8 cellular contexts compared by ENCODE assay signal in the genomic region with DNA sequence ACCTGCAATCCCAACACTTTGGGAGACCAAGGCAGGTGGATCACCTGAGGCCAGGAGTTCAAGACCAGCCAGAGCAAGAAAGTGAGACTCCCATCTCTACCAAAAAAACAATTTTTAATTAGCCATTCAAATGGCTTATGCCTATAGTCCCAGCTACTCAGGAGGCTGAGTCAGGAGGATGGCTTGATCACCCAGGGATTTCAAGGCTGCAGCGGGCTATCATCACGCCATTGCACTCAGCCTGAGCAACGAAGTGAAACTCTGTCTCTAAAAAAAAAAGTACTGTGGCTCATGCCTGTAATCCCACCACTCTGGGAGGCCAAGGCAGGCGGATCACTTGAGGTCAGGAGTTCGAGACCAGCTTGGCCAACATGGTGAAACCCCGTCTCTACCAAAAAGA. TPM values are rescaled to one million over a fixed set of nuclear protein-coding genes. Genes with fewer than 3 reads are reported as not detected.
DNase-seq lines count a peak whose midpoint lies in the region; ATAC-seq and TF ChIP-seq lines count a peak whose summit lies in the region.
"Not testable (repeated sequence)": the region's sequence is repeated elsewhere in the genome, so short reads cannot be mapped to it uniquely, and the experiment has no call there.
"Had no signal": no experiment of that assay in that cellular context is flagged by ENCODE, and none has a peak within 500 bp of the region (broad histone marks: within the 10 kb centered on the region; RNA-seq: fewer than 3 reads in every experiment).

No MANE protein-coding gene starts in this region.

- not testable (repeated sequence) for H3K27ac ChIP-seq in CD4-positive, alpha-beta T cell (ENCODE audit: low read depth, low read length)

- H3K9ac ChIP-seq in skeletal muscle satellite cell (ENCODE audit: low read depth, low read length), result not testable (repeated sequence)

- H3K27me3 ChIP-seq in CD4-positive, alpha-beta T cell (ENCODE audit: control insufficient read depth, insufficient read depth, low read length); skeletal muscle satellite cell (ENCODE audit: control insufficient read depth, insufficient read depth, low read length): not testable (repeated sequence)

- H3K27ac Mint-ChIP-seq in CD4-positive, alpha-beta T cell, result peak overlapping the region; percentile 91
- H3K27ac Mint-ChIP-seq in activated CD4-positive, alpha-beta T cell treated with anti-CD3 and anti-CD28 coated beads for 36 hours, result peak overlapping the region; percentile 98
- H3K27ac Mint-ChIP-seq in activated naive CD8-positive, alpha-beta T cell treated with anti-CD3 and anti-CD28 coated beads, Interleukin-2, amount 50 U/mL, for 24 hours, result peak overlapping the region; percentile 80

- peak overlapping the region; percentile 97 for H3K4me3 Mint-ChIP-seq in CD4-positive, alpha-beta T cell
- peak overlapping the region; percentile 94 for H3K4me3 Mint-ChIP-seq in activated CD4-positive, alpha-beta T cell treated with anti-CD3 and anti-CD28 coated beads for 36 hours
- peak overlapping the region; percentile 95 for H3K4me3 Mint-ChIP-seq in activated naive CD8-positive, alpha-beta T cell treated with anti-CD3 and anti-CD28 coated beads, Interleukin-2, amount 50 U/mL, for 24 hours

- not testable (repeated sequence) for H3K9me3 ChIP-seq in CD4-positive, alpha-beta T cell (ENCODE audit: control insufficient read depth, low read length); skeletal muscle satellite cell (replicated peaks; ENCODE audit: low read length)

- H3K4me3 ChIP-seq in skeletal muscle satellite cell (ENCODE audit: low read length), result not testable (repeated sequence)

- peaks cover 81% of the 10 kb centered on the region for H3K4me1 Mint-ChIP-seq in CD4-positive, alpha-beta T cell (ENCODE audit: low read depth)
- peaks cover 76% of the 10 kb centered on the region for H3K4me1 Mint-ChIP-seq in activated CD4-positive, alpha-beta T cell treated with anti-CD3 and anti-CD28 coated beads for 36 hours
- H3K4me1 Mint-ChIP-seq in activated naive CD8-positive, alpha-beta T cell treated with anti-CD3 and anti-CD28 coated beads, Interleukin-2, amount 50 U/mL, for 24 hours, result peaks cover 83% of the 10 kb centered on the region

- H3K36me3 Mint-ChIP-seq in CD4-positive, alpha-beta T cell (ENCODE audit: low read depth), result peaks cover 40% of the 10 kb centered on the region
- peaks cover 55% of the 10 kb centered on the region for H3K36me3 Mint-ChIP-seq in activated CD4-positive, alpha-beta T cell treated with anti-CD3 and anti-CD28 coated beads for 36 hours (ENCODE audit: low read depth)
- peaks cover 46% of the 10 kb centered on the region for H3K36me3 Mint-ChIP-seq in activated naive CD8-positive, alpha-beta T cell treated with anti-CD3 and anti-CD28 coated beads, Interleukin-2, amount 50 U/mL, for 24 hours (ENCODE audit: low read depth)

- peaks cover 13% of the 10 kb centered on the region for H3K36me3 ChIP-seq in skeletal muscle satellite cell (ENCODE audit: insufficient read depth, low read length)

- H3K4me1 ChIP-seq in skeletal muscle satellite cell (ENCODE audit: control insufficient read depth, insufficient read depth, low read length), result peaks cover 42% of the 10 kb centered on the region

- H3K4me2 ChIP-seq in skeletal muscle satellite cell (ENCODE audit: low read length), result peak overlapping the region; percentile 92

- not testable (repeated sequence) for DNase-seq in CD4-positive, alpha-beta T cell; activated naive CD8-positive, alpha-beta T cell treated with anti-CD3 and anti-CD28 coated beads, Interleukin-2, amount 50 U/mL, for 24 hours
- DNase-seq in MV-4-11 (lab: John Stamatoyannopoulos, UW) (peak; percentile 37), kidney tubule cell (ENCODE audit: low spot score) (peak; percentile 21)
- peak; percentile 24 for DNase-seq in activated CD4-positive, alpha-beta T cell treated with anti-CD3 and anti-CD28 coated beads for 36 hours

- H3K9me3 Mint-ChIP-seq in CD4-positive, alpha-beta T cell; activated CD4-positive, alpha-beta T cell treated with anti-CD3 and anti-CD28 coated beads for 36 hours (ENCODE audit: low read depth); activated naive CD8-positive, alpha-beta T cell treated with anti-CD3 and anti-CD28 coated beads, Interleukin-2, amount 50 U/mL, for 24 hours: not testable (repeated sequence)

- not testable (repeated sequence) for ATAC-seq in CD4-positive, alpha-beta T cell (ENCODE audit: poor library complexity); activated CD4-positive, alpha-beta T cell treated with anti-CD3 and anti-CD28 coated beads for 36 hours; activated naive CD8-positive, alpha-beta T cell treated with anti-CD3 and anti-CD28 coated beads, Interleukin-2, amount 50 U/mL, for 24 hours

- intact Hi-C loops in CD4-positive, alpha-beta T cell (cut with DNase I, micrococcal nuclease), result loop anchor here (5.0 kb wide), 2 partner anchors 36 to 69 kb away; a partner anchor contains a TSS
- intact Hi-C loops in activated CD4-positive, alpha-beta T cell treated with anti-CD3 and anti-CD28 coated beads for 36 hours (cut with DNase I, micrococcal nuclease), result loop anchor here in 1 of 2 experiments (5.0 kb wide), 1 partner anchor 271 kb away; no protein-coding TSS in a partner anchor

- POLR2A ChIA-PET in CD4-positive, alpha-beta T cell (lab: Charles Lee), result not testable (repeated sequence)
- POLR2A ChIA-PET in activated CD4-positive, alpha-beta T cell treated with anti-CD3 and anti-CD28 coated beads for 36 hours (lab: Charles Lee), result interaction anchor here (2.7 kb wide), 1 partner anchor 38 kb away, joined by 13 read pairs; a partner anchor contains a TSS

- CTCF ChIA-PET in CD4-positive, alpha-beta T cell (lab: Charles Lee), result not testable (repeated sequence)
- CTCF ChIA-PET in activated CD4-positive, alpha-beta T cell treated with anti-CD3 and anti-CD28 coated beads for 36 hours (lab: Charles Lee), result interaction anchor here (0.7 to 1.7 kb wide), 2 partner anchors 50 to 69 kb away, joined by 3 read pairs; no protein-coding TSS in a partner anchor

- not testable (repeated sequence) for H3K27me3 Mint-ChIP-seq in CD4-positive, alpha-beta T cell; activated CD4-positive, alpha-beta T cell treated with anti-CD3 and anti-CD28 coated beads for 36 hours; activated naive CD8-positive, alpha-beta T cell treated with anti-CD3 and anti-CD28 coated beads, Interleukin-2, amount 50 U/mL, for 24 hours

- not testable (repeated sequence) for TF ChIP-seq CTCF in CD4-positive, alpha-beta T cell (IDR thresholded peaks at IDR 0.05)

RNA-seq across cellular contexts. Expression of a gene that starts 1.9 kb away (rescaled TPM):
- 10 to 100 TPM; 46.2 to 57.7 TPM for total RNA-seq in CD4-positive, alpha-beta T cell
- total RNA-seq in activated CD4-positive, alpha-beta T cell treated with anti-CD3 and anti-CD28 coated beads for 36 hours, result 100 to 1,000 TPM; 108 to 136 TPM
- total RNA-seq in skeletal muscle satellite cell (2012; rRNA removed), result 44.4 and 52.0 TPM in 2 replicates

RNA-seq across cellular contexts. Expression of a gene that starts 1.9 kb away (rescaled TPM):
- 10 to 100 TPM; 15.9 to 18.0 TPM for total RNA-seq in CD4-positive, alpha-beta T cell
- 10 to 100 TPM; 58.2 to 62.1 TPM for total RNA-seq in activated CD4-positive, alpha-beta T cell treated with anti-CD3 and anti-CD28 coated beads for 36 hours
- total RNA-seq in skeletal muscle satellite cell (2012; rRNA removed), result 18.5 and 19.9 TPM in 2 replicates

RNA-seq across cellular contexts. Expression of a gene that starts 16.5 kb away (rescaled TPM):
- 10 to 100 TPM; 35.5 to 36.6 TPM for total RNA-seq in CD4-positive, alpha-beta T cell
- 10 to 100 TPM; 33.9 to 44.9 TPM for total RNA-seq in activated CD4-positive, alpha-beta T cell treated with anti-CD3 and anti-CD28 coated beads for 36 hours
- total RNA-seq in skeletal muscle satellite cell (2012; rRNA removed), result 21.8 and 25.3 TPM in 2 replicates

RNA-seq across cellular contexts. Expression of a gene that starts 17.8 kb away (rescaled TPM):
- total RNA-seq in CD4-positive, alpha-beta T cell, result under 1 TPM in 1 of 2 experiments, not detected in 1; 0.41 TPM
- total RNA-seq in activated CD4-positive, alpha-beta T cell treated with anti-CD3 and anti-CD28 coated beads for 36 hours, result under 1 TPM; 0.39 to 0.50 TPM
- total RNA-seq in skeletal muscle satellite cell (2012; rRNA removed), result 0.22 TPM in 1 of 2 replicates, not detected in the other

RNA-seq across cellular contexts. Expression of a gene that starts 26.6 kb away (rescaled TPM):
- total RNA-seq in CD4-positive, alpha-beta T cell, result under 1 TPM; 0.22 TPM
- total RNA-seq in activated CD4-positive, alpha-beta T cell treated with anti-CD3 and anti-CD28 coated beads for 36 hours, result not detected
- total RNA-seq in skeletal muscle satellite cell (2012; rRNA removed), result 0.25 and 0.66 TPM in 2 replicates
- total RNA-seq: adrenal gland, right lobe of liver had no signal
